In the genomic region with DNA sequence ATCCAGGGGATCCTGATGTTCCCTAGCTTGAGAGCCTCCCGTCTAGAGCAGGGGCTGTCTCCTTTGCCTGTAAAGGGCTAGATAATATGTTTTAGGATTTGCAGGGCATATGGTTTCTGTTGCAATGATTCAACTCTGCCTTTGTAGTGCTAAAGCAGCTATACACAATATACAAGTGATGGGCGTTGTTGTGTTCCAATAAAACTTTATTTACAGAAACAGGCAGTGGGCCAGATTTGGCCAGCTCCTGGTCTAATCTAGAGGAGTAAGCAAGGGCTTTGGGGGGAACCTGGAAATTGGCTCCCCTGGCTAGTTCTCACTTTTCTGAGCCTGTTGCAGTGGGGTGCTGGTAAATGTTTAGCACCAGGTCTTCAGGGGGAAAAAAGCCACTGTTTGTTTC, we compare ENCODE assay signal across 21 cellular contexts.
"Had no signal": no experiment of that assay in that cellular context is flagged by ENCODE, and none has a peak within 500 bp of the region (broad histone marks: within the 10 kb centered on the region; RNA-seq: fewer than 3 reads in every experiment).

No MANE protein-coding gene starts in this region.

- H3K36me3 ChIP-seq: colonic mucosa, gastrocnemius medialis had no signal

- H3K9me3 ChIP-seq: colonic mucosa, esophagus squamous epithelium, gastrocnemius medialis, heart right ventricle, left lung, lower lobe of right lung had no signal

- DNase-seq: colonic mucosa; cortex of kidney; effector CD8-positive, alpha-beta T cell; esophagus squamous epithelium; foreskin fibroblast; foreskin melanocyte; gastrocnemius medialis; glutamatergic neuron; head of caudate nucleus; heart right ventricle; hippocampal formation; left cardiac atrium; left lung; left ventricle myocardium superior; lower lobe of right lung; mesenchymal stem cell; midbrain had no signal

- FAIRE-seq: endothelial cell of umbilical vein, islet of Langerhans, keratinocyte had no signal

- H3K27me3 Mint-ChIP-seq: dendritic cell treated with granulocyte-macrophage colony-stimulating factor and Interleukin-4, amounts not matched to agents 40 ng/mL and 50 ng/mL, for 4 days had no signal

- H3K27me3 ChIP-seq: colonic mucosa, esophagus squamous epithelium, gastrocnemius medialis, heart right ventricle, left lung had no signal

- H3K27ac ChIP-seq: colonic mucosa, esophagus squamous epithelium, gastrocnemius medialis, heart right ventricle, left lung, lower lobe of right lung had no signal

- ATAC-seq: gastrocnemius medialis, heart right ventricle, left cardiac atrium, left lung, left ventricle myocardium superior, lower lobe of right lung had no signal

- H3K4me3 Mint-ChIP-seq: dendritic cell treated with granulocyte-macrophage colony-stimulating factor and Interleukin-4, amounts not matched to agents 40 ng/mL and 50 ng/mL, for 4 days had no signal

- H3K4me1 ChIP-seq: colonic mucosa, esophagus squamous epithelium, heart right ventricle, left lung, lower lobe of right lung had no signal

- H3K4me3 ChIP-seq: colonic mucosa, esophagus squamous epithelium, gastrocnemius medialis, heart right ventricle, left lung, lower lobe of right lung had no signal

- H3K27ac Mint-ChIP-seq: dendritic cell treated with granulocyte-macrophage colony-stimulating factor and Interleukin-4, amounts not matched to agents 40 ng/mL and 50 ng/mL, for 4 days had no signal

- H3K9me3 Mint-ChIP-seq: dendritic cell treated with granulocyte-macrophage colony-stimulating factor and Interleukin-4, amounts not matched to agents 40 ng/mL and 50 ng/mL, for 4 days had no signal
